ENCODE assay signal across 2 cellular contexts in the genomic region with DNA sequence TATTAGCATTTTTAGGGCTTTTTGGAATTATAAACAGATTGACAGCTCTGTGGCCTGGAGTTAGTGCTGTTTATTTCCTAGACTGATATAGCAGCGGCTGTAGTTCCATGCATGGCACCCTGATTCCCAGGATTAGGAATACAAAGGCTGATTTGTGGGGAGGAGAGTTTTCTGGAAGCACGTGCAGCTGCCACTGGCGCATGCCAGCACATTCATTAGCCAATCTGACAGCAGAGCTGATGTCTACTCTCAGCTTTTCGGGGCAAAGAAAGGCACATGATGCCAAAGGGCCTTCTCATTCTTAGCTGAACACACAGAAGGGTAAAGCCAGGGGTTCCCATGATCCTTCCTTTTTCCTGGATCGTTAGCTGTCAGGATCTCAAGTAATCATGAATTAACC.
A peak's percentile ranks its signal among the peaks of the same experiment; 100 is the strongest.
TF ChIP-seq lines count a peak whose summit lies in the region.

No MANE protein-coding gene starts in this region.

TF ChIP-seq in liver, 16 proteins besides CTCF, POLR2A, EP300 and RAD21:
- TF ChIP-seq NR2F2 (IDR thresholded peaks at IDR 0.05), result no peak
- TF ChIP-seq, protein P1, sequence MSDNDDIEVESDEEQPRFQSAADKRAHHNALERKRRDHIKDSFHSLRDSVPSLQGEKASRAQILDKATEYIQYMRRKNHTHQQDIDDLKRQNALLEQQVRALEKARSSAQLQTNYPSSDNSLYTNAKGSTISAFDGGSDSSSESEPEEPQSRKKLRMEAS (IDR thresholded peaks at IDR 0.05), result peak; percentile 41

TF ChIP-seq in HepG2, 621 proteins besides CTCF, POLR2A, EP300 and RAD21:
- no peak for TF ChIP-seq NCOA1 (CRISPR knock-in tag; IDR thresholded peaks at IDR 0.05)
- no peak for TF ChIP-seq TCF12 (IDR thresholded peaks at IDR 0.05)
- TF ChIP-seq TCF12 (CRISPR knock-in tag; IDR thresholded peaks at IDR 0.05), result no peak
- TF ChIP-seq PLSCR1 (CRISPR knock-in tag; IDR thresholded peaks at IDR 0.05; ENCODE audit: borderline replicate concordance), result no peak
- no peak for TF ChIP-seq HDAC6 (IDR thresholded peaks at IDR 0.05; ENCODE audit: low read depth, low read length)
- no peak for TF ChIP-seq ATF6 (CRISPR knock-in tag; conservative IDR thresholded peaks at IDR 0.05)
- TF ChIP-seq, protein P2, sequence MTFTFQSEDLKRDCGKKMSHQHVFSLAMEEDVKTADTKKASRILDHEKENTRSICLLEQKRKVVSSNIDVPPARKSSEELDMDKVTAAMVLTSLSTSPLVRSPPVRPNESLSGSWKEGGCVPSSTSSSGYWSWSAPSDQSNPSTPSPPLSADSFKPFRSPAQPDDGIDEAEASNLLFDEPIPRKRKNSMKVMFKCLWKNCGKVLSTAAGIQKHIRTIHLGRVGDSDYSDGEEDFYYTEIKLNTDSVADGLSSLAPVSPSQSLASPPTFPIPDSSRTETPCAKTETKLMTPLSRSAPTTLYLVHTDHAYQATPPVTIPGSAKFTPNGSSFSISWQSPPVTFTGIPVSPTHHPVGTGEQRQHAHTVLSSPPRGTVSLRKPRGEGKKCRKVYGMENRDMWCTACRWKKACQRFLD (CRISPR knock-in tag; IDR thresholded peaks at IDR 0.05; ENCODE audit: borderline replicate concordance), result no peak
- no peak for TF ChIP-seq ZNF468 (CRISPR knock-in tag; IDR thresholded peaks at IDR 0.05)
- no peak for TF ChIP-seq ISL2 (CRISPR knock-in tag; IDR thresholded peaks at IDR 0.05)
- no peak for TF ChIP-seq RCOR2 (CRISPR knock-in tag; IDR thresholded peaks at IDR 0.05)
- no peak for TF ChIP-seq SP1 (IDR thresholded peaks at IDR 0.05)
- TF ChIP-seq SP1 (CRISPR knock-in tag; IDR thresholded peaks at IDR 0.05), result no peak
- no peak for TF ChIP-seq RARA (CRISPR knock-in tag; IDR thresholded peaks at IDR 0.05)
- no peak for TF ChIP-seq ZNF329 (CRISPR knock-in tag; IDR thresholded peaks at IDR 0.05; ENCODE audit: low read depth)
- no peak for TF ChIP-seq ZNF580 (CRISPR knock-in tag; IDR thresholded peaks at IDR 0.05; ENCODE audit: borderline replicate concordance, low read depth)
- TF ChIP-seq ZNF256 (CRISPR knock-in tag; conservative IDR thresholded peaks at IDR 0.05), result no peak
- no peak for TF ChIP-seq ZBTB34 (CRISPR knock-in tag; IDR thresholded peaks at IDR 0.05)
- no peak for TF ChIP-seq THYN1 (CRISPR knock-in tag; IDR thresholded peaks at IDR 0.05; ENCODE audit: borderline replicate concordance, low read depth)
- TF ChIP-seq, protein P3, sequence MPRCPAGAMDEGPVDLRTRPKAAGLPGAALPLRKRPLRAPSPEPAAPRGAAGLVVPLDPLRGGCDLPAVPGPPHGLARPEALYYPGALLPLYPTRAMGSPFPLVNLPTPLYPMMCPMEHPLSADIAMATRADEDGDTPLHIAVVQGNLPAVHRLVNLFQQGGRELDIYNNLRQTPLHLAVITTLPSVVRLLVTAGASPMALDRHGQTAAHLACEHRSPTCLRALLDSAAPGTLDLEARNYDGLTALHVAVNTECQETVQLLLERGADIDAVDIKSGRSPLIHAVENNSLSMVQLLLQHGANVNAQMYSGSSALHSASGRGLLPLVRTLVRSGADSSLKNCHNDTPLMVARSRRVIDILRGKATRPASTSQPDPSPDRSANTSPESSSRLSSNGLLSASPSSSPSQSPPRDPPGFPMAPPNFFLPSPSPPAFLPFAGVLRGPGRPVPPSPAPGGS (CRISPR knock-in tag; IDR thresholded peaks at IDR 0.05), result no peak
- TF ChIP-seq SOX13 (IDR thresholded peaks at IDR 0.05), result no peak
- TF ChIP-seq SOX13 (CRISPR knock-in tag; conservative IDR thresholded peaks at IDR 0.05 in 1 of 2, IDR thresholded peaks at IDR 0.05 in 1 of 2), result no peak
- no peak for TF ChIP-seq PTBP1 (IDR thresholded peaks at IDR 0.05; ENCODE audit: low read depth, low read length, poor library complexity, severe bottlenecking)
